In the genomic region with DNA sequence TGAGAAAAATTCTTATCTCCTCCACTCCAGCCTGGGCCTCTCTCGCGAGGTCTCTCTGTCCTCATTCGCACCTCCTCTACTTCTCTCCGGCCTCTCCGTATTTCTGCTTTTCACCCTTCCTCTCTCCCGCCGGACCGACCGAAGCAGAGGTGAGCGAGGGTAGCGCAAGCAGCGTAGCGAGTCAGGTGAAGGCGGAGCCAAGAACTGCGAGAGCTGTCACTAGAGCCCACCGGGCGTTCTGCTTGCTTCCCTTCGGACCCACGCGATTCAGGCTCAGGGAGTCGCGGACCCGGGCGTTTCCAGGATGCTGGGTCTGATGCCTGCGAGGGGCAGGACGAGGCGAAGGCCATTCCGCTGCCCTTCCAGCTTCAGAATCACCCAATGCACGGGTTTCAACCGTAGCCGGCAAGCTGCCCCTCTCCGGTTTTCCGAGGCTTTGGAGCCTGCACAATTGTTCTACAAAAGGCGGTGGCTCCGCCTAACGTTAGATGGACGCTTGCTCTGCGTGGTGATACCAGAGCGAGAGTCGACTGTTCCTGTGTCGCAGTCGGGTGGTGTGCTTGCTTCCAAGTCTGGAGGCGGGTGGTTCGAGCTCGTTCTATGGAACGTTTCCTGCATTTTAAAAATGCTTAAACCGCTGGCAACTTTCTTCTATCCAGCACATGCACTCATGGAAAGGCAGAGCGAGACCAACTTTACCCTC, we compare ENCODE assay signal across 11 cellular contexts.
DNase-seq lines count a peak whose midpoint lies in the region; ATAC-seq lines count a peak whose summit lies in the region.
"Had no signal": no experiment of that assay in that cellular context is flagged by ENCODE, and none has a peak within 500 bp of the region (broad histone marks: within the 10 kb centered on the region; RNA-seq: fewer than 3 reads in every experiment).

No MANE protein-coding gene starts in this region.

- H3K4me1 ChIP-seq in iPS DF 6.9 (ENCODE audit: control insufficient read depth, insufficient read depth, low read length) (no peaks in the 10 kb centered on the region), stomach smooth muscle (ENCODE audit: control insufficient read depth, insufficient read depth, low read length) (peaks cover 4% of the 10 kb centered on the region)

- WGBS in iPS DF 6.9 (ENCODE audit: insufficient coverage, insufficient read length): no CpG with 5 or more reads among the region's 48 CpGs

- DNase-seq in activated naive CD4-positive, alpha-beta T cell treated with anti-CD3 and anti-CD28 coated beads, Interleukin-2, amount 10 ng/mL, durations not matched to agents 7 days and 5 days: no peak
- DNase-seq in activated naive CD4-positive, alpha-beta T cell (lab: John Stamatoyannopoulos, UW): no peak
- DNase-seq in SK-N-DZ (ENCODE audit: low spot score) (peak; percentile 23), iPS DF 6.9 (ENCODE audit: low read depth, low spot score) (no peak), NCI-H526 treated with DMSO at 0.1 percent for 48 hours (lab: John Stamatoyannopoulos, UW) (no peak), EL (no peak)
- DNase-seq: activated CD4-positive, CD25-positive, alpha-beta regulatory T cell had no signal

- H3K9ac ChIP-seq in stomach smooth muscle (ENCODE audit: low read length in 2 of 2): no peak overlapping the region

- no peak for ATAC-seq in HG03108 (IDR thresholded peaks at IDR 0.05; ENCODE audit: unreplicated experiment)
- ATAC-seq: left lobe of liver had no signal

- H3K36me3 ChIP-seq in iPS DF 6.9 (ENCODE audit: control insufficient read depth, insufficient read depth, low read length) (no peaks in the 10 kb centered on the region), stomach smooth muscle (ENCODE audit: control insufficient read depth in 2 of 2, insufficient read depth in 2 of 2, low read length in 2 of 2) (no peaks in the 10 kb centered on the region)

- H3K27ac Mint-ChIP-seq in activated naive CD4-positive, alpha-beta T cell treated with anti-CD3 and anti-CD28 coated beads, Interleukin-2, amount 10 ng/mL, durations not matched to agents 7 days and 5 days: peak overlapping the region; percentile 42

- CTCF ChIA-PET in activated naive CD4-positive, alpha-beta T cell treated with anti-CD3 and anti-CD28 coated beads, Interleukin-2, amount 10 ng/mL, durations not matched to agents 7 days and 5 days (lab: Charles Lee): no interaction called here

- 0 out of 2 replicates have a peak overlapping the region, but pooled peaks have one; percentile 18 for H3K4me3 ChIP-seq in iPS DF 6.9 (ENCODE audit: low read length)
- peak overlapping the region; percentile 62 for H3K4me3 ChIP-seq in stomach smooth muscle (ENCODE audit: low read length in 2 of 2)
- H3K4me3 ChIP-seq: smooth muscle cell had no signal

- H3K9me3 ChIP-seq in iPS DF 6.9 (ENCODE audit: control insufficient read depth, insufficient read depth, low read length) (no peaks in the 10 kb centered on the region; the same call in 1 of the 2 replicates), stomach smooth muscle (ENCODE audit: control insufficient read depth in 2 of 2, low read length in 2 of 2) (peaks cover 0 to 8% of the 10 kb centered on the region in 2 donors)

- peak overlapping the region; percentile 45 for H3K4me3 Mint-ChIP-seq in activated naive CD4-positive, alpha-beta T cell treated with anti-CD3 and anti-CD28 coated beads, Interleukin-2, amount 10 ng/mL, durations not matched to agents 7 days and 5 days

- peaks cover 76% of the 10 kb centered on the region for H3K27me3 ChIP-seq in iPS DF 6.9 (ENCODE audit: control insufficient read depth, insufficient read depth, low read length)
- peaks cover 40 to 57% of the 10 kb centered on the region in 2 donors for H3K27me3 ChIP-seq in stomach smooth muscle (ENCODE audit: control insufficient read depth in 1 of 2, insufficient read depth in 2 of 2, low read length in 2 of 2)

- peaks cover 60% of the 10 kb centered on the region for H3K27me3 Mint-ChIP-seq in activated naive CD4-positive, alpha-beta T cell treated with anti-CD3 and anti-CD28 coated beads, Interleukin-2, amount 10 ng/mL, durations not matched to agents 7 days and 5 days

- peaks cover 4% of the 10 kb centered on the region for H3K36me3 Mint-ChIP-seq in activated naive CD4-positive, alpha-beta T cell treated with anti-CD3 and anti-CD28 coated beads, Interleukin-2, amount 10 ng/mL, durations not matched to agents 7 days and 5 days

- H3K27ac ChIP-seq in iPS DF 6.9 (ENCODE audit: low read length) (no peak overlapping the region), stomach smooth muscle (ENCODE audit: low read length) (no peak overlapping the region)

- peaks cover under 1% of the 10 kb centered on the region for H3K9me3 Mint-ChIP-seq in activated naive CD4-positive, alpha-beta T cell treated with anti-CD3 and anti-CD28 coated beads, Interleukin-2, amount 10 ng/mL, durations not matched to agents 7 days and 5 days

- H3K4me1 Mint-ChIP-seq in activated naive CD4-positive, alpha-beta T cell treated with anti-CD3 and anti-CD28 coated beads, Interleukin-2, amount 10 ng/mL, durations not matched to agents 7 days and 5 days: peaks cover 4% of the 10 kb centered on the region
